ENCODE assay signal across 25 cellular contexts in the genomic region with DNA sequence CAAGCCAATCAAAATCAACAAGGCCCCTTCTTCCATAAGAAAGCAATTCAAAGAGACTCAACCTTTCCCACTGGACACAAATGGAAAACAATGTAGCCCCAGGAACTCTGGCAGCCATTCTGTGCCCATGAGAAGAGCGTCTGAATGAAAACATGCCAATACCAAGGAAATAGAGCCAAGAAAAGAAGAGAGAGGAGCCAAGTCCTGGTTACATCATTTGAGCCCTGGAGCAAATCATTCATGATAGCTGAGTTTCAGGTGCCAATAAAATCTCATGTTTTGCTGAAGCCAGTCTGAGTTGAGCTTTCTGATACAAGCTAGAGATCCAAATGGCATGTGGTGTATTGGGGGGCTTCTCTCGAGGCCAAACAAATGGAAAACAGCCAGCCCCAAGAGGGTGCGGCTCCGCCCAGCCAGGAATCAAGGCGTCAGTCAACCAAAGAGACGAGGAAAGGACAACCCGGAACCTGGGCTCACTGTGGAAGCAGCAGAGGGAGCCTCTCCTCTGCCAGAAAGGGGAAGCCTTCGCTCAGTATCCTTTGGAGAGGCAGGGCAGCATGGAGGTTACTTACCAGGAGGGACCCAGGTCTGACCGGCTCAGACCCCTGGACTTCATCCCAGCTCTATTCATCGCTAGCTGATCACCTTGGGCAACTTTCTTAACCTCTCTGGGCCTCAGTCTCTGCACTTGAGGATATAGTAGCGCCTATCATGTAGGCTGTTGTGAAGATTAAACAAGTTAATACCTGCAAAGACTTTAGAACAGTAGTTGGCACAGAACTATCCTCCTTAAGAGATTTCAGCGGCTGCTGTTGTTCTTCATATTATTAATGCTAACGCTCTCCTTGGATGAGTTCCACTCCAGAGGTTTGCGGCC.
DNase-seq lines count a peak whose midpoint lies in the region; ATAC-seq and TF ChIP-seq lines count a peak whose summit lies in the region.
"Had no signal": no experiment of that assay in that cellular context is flagged by ENCODE, and none has a peak within 500 bp of the region (broad histone marks: within the 10 kb centered on the region; RNA-seq: fewer than 3 reads in every experiment).

No MANE protein-coding gene starts in this region.

- H3K4me1 Mint-ChIP-seq in GM23338 (peaks cover 25% of the 10 kb centered on the region), neural progenitor cell (peaks cover 26% of the 10 kb centered on the region)

- H3K4me2 ChIP-seq in GM23338 (no peak overlapping the region), neural progenitor cell (no peak overlapping the region)
- H3K4me2 ChIP-seq: A549 had no signal

- H3K79me2 ChIP-seq in GM23338 (replicated peaks; ENCODE audit: insufficient read depth): no peaks in the 10 kb centered on the region
- no peaks in the 10 kb centered on the region for H3K79me2 ChIP-seq in neural progenitor cell (ENCODE audit: low read depth)

- H2AFZ ChIP-seq in GM23338 (peak overlapping the region; percentile 63), neural progenitor cell (replicated peaks) (peak overlapping the region; percentile 2)

- H3K27ac Mint-ChIP-seq in GM23338 (no peak overlapping the region), neural progenitor cell (peak overlapping the region; percentile 29)
- H3K27ac Mint-ChIP-seq: activated CD8-positive, alpha-beta T cell treated with anti-CD3 and anti-CD28 coated beads, Interleukin-2, amount 10 ng/mL, durations not matched to agents 7 days and 5 days; activated naive CD4-positive, alpha-beta T cell treated with anti-CD3 and anti-CD28 coated beads for 36 hours; B cell; dendritic cell treated with granulocyte-macrophage colony-stimulating factor and Interleukin-4, amounts not matched to agents 40 ng/mL and 50 ng/mL, for 4 days had no signal

- H3K27me3 ChIP-seq in GM23338 (ENCODE audit: insufficient read depth): no peaks in the 10 kb centered on the region
- no peaks in the 10 kb centered on the region for H3K27me3 ChIP-seq in RWPE2 (ENCODE audit: insufficient read depth, poor library complexity, severe bottlenecking)
- no peaks in the 10 kb centered on the region for H3K27me3 ChIP-seq in neural progenitor cell
- H3K27me3 ChIP-seq: cardiac muscle cell had no signal

- H3K4me3 Mint-ChIP-seq in GM23338: no peak overlapping the region
- H3K4me3 Mint-ChIP-seq in neural progenitor cell: no peak overlapping the region
- H3K4me3 Mint-ChIP-seq: activated CD8-positive, alpha-beta T cell treated with anti-CD3 and anti-CD28 coated beads, Interleukin-2, amount 10 ng/mL, durations not matched to agents 7 days and 5 days; activated naive CD4-positive, alpha-beta T cell treated with anti-CD3 and anti-CD28 coated beads for 36 hours; B cell; dendritic cell treated with granulocyte-macrophage colony-stimulating factor and Interleukin-4, amounts not matched to agents 40 ng/mL and 50 ng/mL, for 4 days had no signal

- DNase-seq in GM23338 (ENCODE audit: low spot score) (peak; percentile 37), RWPE2 (ENCODE audit: low spot score) (peak; percentile 14), neural progenitor cell (ENCODE audit: low spot score) (no peak), NCI-H2081 treated with DMSO at 0.1 percent for 48 hours (lab: John Stamatoyannopoulos, UW) (no peak)
- no peak for DNase-seq in activated CD4-positive, alpha-beta T cell treated with anti-CD3 and anti-CD28 coated beads, Interleukin-2, amount 50 U/mL, for 48 hours
- DNase-seq: activated CD4-positive, CD25-positive, alpha-beta regulatory T cell; activated CD8-positive, alpha-beta T cell treated with anti-CD3 and anti-CD28 coated beads, Interleukin-2, amount 10 ng/mL, durations not matched to agents 7 days and 5 days; activated naive CD4-positive, alpha-beta T cell treated with anti-CD3 and anti-CD28 coated beads for 36 hours; activated T-cell treated with anti-CD3 and anti-CD28 coated beads, Interleukin-2, amount 50 U/mL, for 1 hour; amygdala; COR-L47; foreskin melanocyte; IMR-90; left ventricle myocardium superior; NCI-H146; NCI-H2171; NCI-H69; retina had no signal

- H4K20me1 ChIP-seq in GM23338 (replicated peaks; ENCODE audit: insufficient read depth): no peaks in the 10 kb centered on the region
- no peaks in the 10 kb centered on the region for H4K20me1 ChIP-seq in neural progenitor cell (ENCODE audit: low read depth)

- H3K4me3 ChIP-seq in GM23338 (no peak overlapping the region), RWPE2 (ENCODE audit: severe bottlenecking) (no peak overlapping the region), neural progenitor cell (no peak overlapping the region)
- H3K4me3 ChIP-seq: A549, cardiac muscle cell had no signal

- H3K9me2 ChIP-seq in GM23338 (ENCODE audit: insufficient read depth): no peaks in the 10 kb centered on the region

- ATAC-seq in GM23338: peak; percentile 43; the same call in 2 of the 3 replicates
- no peak; the same call in 2 of the 3 replicates for ATAC-seq in RWPE2 (ENCODE audit: low read depth)
- ATAC-seq in esophagus mucosa: peak; percentile 80
- ATAC-seq in GM21825 (IDR thresholded peaks at IDR 0.05; ENCODE audit: unreplicated experiment): no peak
- ATAC-seq in HG03025 (IDR thresholded peaks at IDR 0.05; ENCODE audit: low FRiP score, unreplicated experiment): no peak
- ATAC-seq: A549; activated CD8-positive, alpha-beta T cell treated with anti-CD3 and anti-CD28 coated beads, Interleukin-2, amount 10 ng/mL, durations not matched to agents 7 days and 5 days; left ventricle myocardium superior had no signal

- H3K36me3 ChIP-seq in GM23338 (ENCODE audit: insufficient read depth) (no peaks in the 10 kb centered on the region), RWPE2 (ENCODE audit: low read depth) (no peaks in the 10 kb centered on the region), neural progenitor cell (no peaks in the 10 kb centered on the region)
- H3K36me3 ChIP-seq: cardiac muscle cell had no signal

- H3K9me3 Mint-ChIP-seq in GM23338 (no peaks in the 10 kb centered on the region; the same call in 2 of the 3 replicates), neural progenitor cell (peaks cover 2% of the 10 kb centered on the region)

- H3F3A ChIP-seq in GM23338 (replicated peaks; ENCODE audit: low read depth) (no peaks in the 10 kb centered on the region), neural progenitor cell (ENCODE audit: low read depth) (peaks cover 12% of the 10 kb centered on the region)

- H3K9ac ChIP-seq in neural progenitor cell: no peak overlapping the region

- H3K4me1 ChIP-seq in GM23338 (ENCODE audit: insufficient read depth) (peaks cover 13% of the 10 kb centered on the region), RWPE2 (ENCODE audit: insufficient read depth, poor library complexity, severe bottlenecking) (peaks cover 7% of the 10 kb centered on the region), neural progenitor cell (peaks cover 20% of the 10 kb centered on the region)
- H3K4me1 ChIP-seq: A549 had no signal

- TF ChIP-seq CTCF in GM23338 (conservative IDR thresholded peaks at IDR 0.05; ENCODE audit: low read depth in 2 of 2) (peak in 1 of 2 experiments; percentile 34; a peak in 2 of 4 replicates), RWPE2 (IDR thresholded peaks at IDR 0.05; ENCODE audit: poor library complexity, severe bottlenecking) (no peak), neural progenitor cell (IDR thresholded peaks at IDR 0.05) (no peak)

- H3K36me3 Mint-ChIP-seq in GM23338 (ENCODE audit: low read depth) (no peaks in the 10 kb centered on the region), neural progenitor cell (no peaks in the 10 kb centered on the region)

- no peaks in the 10 kb centered on the region for H3K9me3 ChIP-seq in RWPE2 (ENCODE audit: severe bottlenecking)
- H3K9me3 ChIP-seq in neural progenitor cell (ENCODE audit: low read depth): no peaks in the 10 kb centered on the region
- H3K9me3 ChIP-seq: A549 had no signal

- H3K27ac ChIP-seq in GM23338 (ENCODE audit: low read depth) (no peak overlapping the region), RWPE2 (ENCODE audit: poor library complexity, severe bottlenecking) (no peak overlapping the region), neural progenitor cell (no peak overlapping the region)
- H3K27ac ChIP-seq: A549, cardiac muscle cell had no signal

- peaks cover 17% of the 10 kb centered on the region for H3K27me3 Mint-ChIP-seq in GM23338 (ENCODE audit: insufficient read depth, low read depth, poor library complexity)
- peaks cover 3% of the 10 kb centered on the region for H3K27me3 Mint-ChIP-seq in neural progenitor cell (ENCODE audit: insufficient read depth, low read depth)

TF ChIP-seq in GM23338, 12 proteins besides CTCF, POLR2A, EP300 and RAD21:
- no peak for TF ChIP-seq STAT1 (IDR thresholded peaks at IDR 0.05; ENCODE audit: unreplicated experiment)
TF ChIP-seq in GM23338: peak in this region for 0.

Comparison
In these comparisons a context has a peak if more than half of its experiments do, and no peak if none do; other contexts are left out.
1. ATAC-seq: peak in GM23338 (single experiment) and esophagus mucosa (single experiment); none in RWPE2 (single experiment), GM21825 (single experiment) and HG03025 (single experiment).
2. DNase-seq: peak in GM23338 (single experiment) and RWPE2 (single experiment); none in neural progenitor cell (single experiment), activated CD4-positive, alpha-beta T cell treated with anti-CD3 and anti-CD28 coated beads, Interleukin-2, amount 50 U/mL, for 48 hours (0 of 2) and NCI-H2081 treated with DMSO at 0.1 percent for 48 hours (single experiment).